Comparison of ENCODE assay signal across 1 cellular context in the genomic region with DNA sequence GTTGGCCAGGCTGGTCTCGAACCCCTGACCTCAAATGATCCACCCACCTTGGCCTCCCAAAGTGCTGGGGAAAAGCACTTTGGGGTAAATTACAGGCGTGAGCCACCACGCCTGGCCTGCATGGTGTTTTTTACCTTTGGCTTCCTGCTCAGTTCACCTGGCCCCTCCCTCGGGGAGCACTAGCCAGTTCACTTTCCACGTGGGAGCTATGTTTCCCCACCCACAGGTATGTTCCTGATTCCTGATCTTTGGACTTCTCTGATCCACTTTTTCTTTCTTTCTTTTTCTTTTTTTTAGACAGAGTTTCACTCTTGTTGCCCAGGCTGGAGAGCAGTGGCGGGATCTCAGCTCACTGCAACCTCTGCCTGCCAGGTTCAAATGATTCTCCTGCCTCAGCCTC.
A peak's percentile ranks its signal among the peaks of the same experiment; 100 is the strongest.
TF ChIP-seq lines count a peak whose summit lies in the region.

No MANE protein-coding gene starts in this region.

TF ChIP-seq in HepG2, 621 proteins besides CTCF, POLR2A, EP300 and RAD21 (continued from another document):
- TF ChIP-seq, protein P1, sequence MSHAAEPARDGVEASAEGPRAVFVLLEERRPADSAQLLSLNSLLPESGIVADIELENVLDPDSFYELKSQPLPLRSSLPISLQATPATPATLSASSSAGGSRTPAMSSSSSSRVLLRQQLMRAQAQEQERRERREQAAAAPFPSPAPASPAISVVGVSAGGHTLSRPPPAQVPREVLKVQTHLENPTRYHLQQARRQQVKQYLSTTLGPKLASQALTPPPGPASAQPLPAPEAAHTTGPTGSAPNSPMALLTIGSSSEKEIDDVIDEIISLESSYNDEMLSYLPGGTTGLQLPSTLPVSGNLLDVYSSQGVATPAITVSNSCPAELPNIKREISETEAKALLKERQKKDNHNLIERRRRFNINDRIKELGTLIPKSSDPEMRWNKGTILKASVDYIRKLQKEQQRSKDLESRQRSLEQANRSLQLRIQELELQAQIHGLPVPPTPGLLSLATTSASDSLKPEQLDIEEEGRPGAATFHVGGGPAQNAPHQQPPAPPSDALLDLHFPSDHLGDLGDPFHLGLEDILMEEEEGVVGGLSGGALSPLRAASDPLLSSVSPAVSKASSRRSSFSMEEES (CRISPR knock-in tag; IDR thresholded peaks at IDR 0.05): no peak
- TF ChIP-seq ELF1 (CRISPR knock-in tag; IDR thresholded peaks at IDR 0.05) (no peak), ZNF563 (CRISPR knock-in tag; IDR thresholded peaks at IDR 0.05) (0 out of 2 replicates have a peak, but pooled peaks have one; percentile 5), ZBTB42 (CRISPR knock-in tag; IDR thresholded peaks at IDR 0.05) (no peak), AHR (CRISPR knock-in tag; IDR thresholded peaks at IDR 0.05) (no peak)
